In genomic region chr11:59011672-59012071, GRCh38 we compare ENCODE assay signal across 18 cellular contexts.
DNase-seq lines count a peak whose midpoint lies in the region; TF ChIP-seq lines count a peak whose summit lies in the region.
"Had no signal": no experiment of that assay in that cellular context is flagged by ENCODE, and none has a peak within 500 bp of the region (broad histone marks: within the 10 kb centered on the region; RNA-seq: fewer than 3 reads in every experiment).

No MANE protein-coding gene starts in this region.

- H3K27me3 Mint-ChIP-seq in nephron progenitor cell (ENCODE audit: low read depth, poor library complexity): peaks cover 7% of the 10 kb centered on the region

- H3K36me3 Mint-ChIP-seq in nephron progenitor cell (ENCODE audit: low read depth): peaks cover 10% of the 10 kb centered on the region
- H3K36me3 Mint-ChIP-seq: activated CD8-positive, alpha-beta memory T cell treated with anti-CD3 and anti-CD28 coated beads, Interleukin-2, amount 10 ng/mL, durations not matched to agents 7 days and 5 days had no signal

- H3K27ac Mint-ChIP-seq in nephron progenitor cell: no peak overlapping the region
- H3K27ac Mint-ChIP-seq: activated CD8-positive, alpha-beta memory T cell treated with anti-CD3 and anti-CD28 coated beads, Interleukin-2, amount 10 ng/mL, durations not matched to agents 7 days and 5 days; activated T-helper 2 cell treated with anti-CD3 and anti-CD28 coated beads, Interferon-gamma antibody, Interleukin-2, Interleukin-4, amounts not matched to agents 10 μg/mL and 5 μg/mL and 100 μg/mL, durations not matched to agents 14 hours and 24 hours and 36 hours; effector memory CD8-positive, alpha-beta T cell had no signal

- peaks cover 29% of the 10 kb centered on the region for H3K9me3 Mint-ChIP-seq in nephron progenitor cell
- H3K9me3 Mint-ChIP-seq: activated T-helper 2 cell treated with anti-CD3 and anti-CD28 coated beads, Interferon-gamma antibody, Interleukin-2, Interleukin-4, amounts not matched to agents 10 μg/mL and 5 μg/mL and 100 μg/mL, durations not matched to agents 14 hours and 24 hours and 36 hours; effector memory CD8-positive, alpha-beta T cell had no signal

- no peak overlapping the region for H3K4me3 Mint-ChIP-seq in nephron progenitor cell
- H3K4me3 Mint-ChIP-seq: activated CD8-positive, alpha-beta memory T cell treated with anti-CD3 and anti-CD28 coated beads, Interleukin-2, amount 10 ng/mL, durations not matched to agents 7 days and 5 days; effector memory CD8-positive, alpha-beta T cell had no signal

- TF ChIP-seq CTCF in nephron progenitor cell (IDR thresholded peaks at IDR 0.05): no peak

- H3K4me1 Mint-ChIP-seq in nephron progenitor cell: peaks cover 9% of the 10 kb centered on the region
- H3K4me1 Mint-ChIP-seq: activated CD8-positive, alpha-beta memory T cell treated with anti-CD3 and anti-CD28 coated beads, Interleukin-2, amount 10 ng/mL, durations not matched to agents 7 days and 5 days had no signal

- DNase-seq in DMS53 (lab: John Stamatoyannopoulos, UW) (peak; percentile 11), DMS53 treated with DMSO at 0.1 percent for 48 hours (lab: John Stamatoyannopoulos, UW; ENCODE audit: unreplicated experiment) (no peak), NCI-H1417 (lab: John Stamatoyannopoulos, UW) (peak in 2 of 3 experiments; percentile 79 to 89), dermis microvascular lymphatic vessel endothelial cell (ENCODE audit: low read depth in 2 of 2) (peak; percentile 3 to 57), nephron progenitor cell (peak; percentile 6), dedifferentiated amniotic fluid mesenchymal stem cell (ENCODE audit: extremely low spot score) (no peak), superior temporal gyrus (ENCODE audit: extremely low spot score) (no peak)
- no peak for DNase-seq in activated CD4-positive, alpha-beta T cell treated with anti-CD3 and anti-CD28 coated beads for 4 hours
- DNase-seq: activated CD4-positive, CD25-positive, alpha-beta regulatory T cell; activated CD8-positive, alpha-beta memory T cell treated with anti-CD3 and anti-CD28 coated beads, Interleukin-2, amount 10 ng/mL, durations not matched to agents 7 days and 5 days; DMS79 treated with DMSO at 0.1 percent for 48 hours; effector memory CD8-positive, alpha-beta T cell; HCEC 1CT; heart right ventricle; NCI-H187; NCI-H82; stomach had no signal

Comparison
In these comparisons a context has a peak if more than half of its experiments do, and no peak if none do; other contexts are left out.
1. DNase-seq: peak in DMS53 (single experiment), NCI-H1417 (2 of 3), dermis microvascular lymphatic vessel endothelial cell (2 of 2) and nephron progenitor cell (single experiment); none in DMS53 treated with DMSO at 0.1 percent for 48 hours (single experiment), dedifferentiated amniotic fluid mesenchymal stem cell (single experiment), activated CD4-positive, alpha-beta T cell treated with anti-CD3 and anti-CD28 coated beads for 4 hours (0 of 2) and superior temporal gyrus (single experiment).